Comparison of ENCODE assay signal across 8 cellular contexts in genomic region chr12:92929957-92930356, GRCh38. TPM values are rescaled to one million over a fixed set of nuclear protein-coding genes. Genes with fewer than 3 reads are reported as not detected.
A peak's percentile ranks its signal among the peaks of the same experiment; 100 is the strongest.
DNase-seq lines count a peak whose midpoint lies in the region; ATAC-seq, FAIRE-seq and TF ChIP-seq lines count a peak whose summit lies in the region.

No MANE protein-coding gene starts in this region.

- no peak for TF ChIP-seq POLR2A in H1 (IDR thresholded peaks at IDR 0.05; ENCODE audit: control extremely low read depth in 1 of 2, low read depth in 2 of 2, low read length in 2 of 2)

- no peaks in the 10 kb centered on the region for H3K36me3 ChIP-seq in CD4-positive, alpha-beta memory T cell (ENCODE audit: insufficient read depth, low read length)
- H3K36me3 ChIP-seq in H1 (ENCODE audit: control insufficient read depth in 2 of 4, insufficient read depth in 4 of 4, low read length in 3 of 4) (no peaks in the 10 kb centered on the region), neutrophil (no peaks in the 10 kb centered on the region)

- no peak overlapping the region for H2AK5ac ChIP-seq in H1 (ENCODE audit: low read depth, low read length)

- no peak overlapping the region for H3K23ac ChIP-seq in H1 (ENCODE audit: insufficient read length)

- H3K9ac ChIP-seq in H1 (replicated peaks in 1 of 4; ENCODE audit: extremely low read depth in 1 of 4, low read depth in 3 of 4, low read length in 3 of 4), result peak overlapping the region in 1 of 4 experiments; percentile 66; a peak in 1 of 7 replicates

- H3K27ac ChIP-seq in CD4-positive, alpha-beta memory T cell (ENCODE audit: low read depth, low read length), result peak overlapping the region; percentile 90
- H3K27ac ChIP-seq in H1 (ENCODE audit: low read depth, low read length) (peak overlapping the region; percentile 90; the same call in 1 of the 2 replicates), neutrophil (peak overlapping the region; percentile 94)

- H3K23me2 ChIP-seq in H1 (ENCODE audit: low read depth, low read length), result peaks cover 3% of the 10 kb centered on the region

- H4K91ac ChIP-seq in H1 (replicated peaks; ENCODE audit: insufficient read length, low read length), result no peak overlapping the region

- H2BK20ac ChIP-seq in H1 (ENCODE audit: low read length), result no peak overlapping the region

- peak overlapping the region; percentile 57 to 59 for H3K4me3 ChIP-seq in CD4-positive, alpha-beta memory T cell (ENCODE audit: low read length in 2 of 2)
- H3K4me3 ChIP-seq in H1 (ENCODE audit: extremely low read depth in 1 of 4, insufficient read depth in 2 of 4, low read depth in 3 of 4, low read length in 4 of 4) (peak overlapping the region; percentile 48 to 64 (median 56); a peak in 6 of 8 replicates), neutrophil (ENCODE audit: low read depth in 1 of 2, low read length in 1 of 2) (peak overlapping the region; percentile 92 to 95)

- no peak for TF ChIP-seq RAD21 in H1 (IDR thresholded peaks at IDR 0.05 in 1 of 2, conservative IDR thresholded peaks at IDR 0.05 in 1 of 2; ENCODE audit: low read depth in 2 of 2, low read length in 2 of 2)

- TF ChIP-seq CTCF in H1 (IDR thresholded peaks at IDR 0.05; ENCODE audit: control extremely low read depth in 1 of 3, insufficient read depth in 1 of 3, low read depth in 1 of 3, low read length in 3 of 3) (no peak), neutrophil (IDR thresholded peaks at IDR 0.05) (no peak), D721Med (IDR thresholded peaks at IDR 0.05; ENCODE audit: insufficient read depth, missing control alignments) (no peak)

- TF ChIP-seq EP300 in H1 (IDR thresholded peaks at IDR 0.05; ENCODE audit: borderline replicate concordance in 1 of 2, low read depth in 2 of 2, low read length in 2 of 2), result no peak

- H4K8ac ChIP-seq in H1 (ENCODE audit: extremely low read depth, insufficient read depth, low read length), result no peak overlapping the region

- H3K79me1 ChIP-seq in H1 (ENCODE audit: low read depth, low read length), result peaks cover 2% of the 10 kb centered on the region

- no peak overlapping the region for H3K14ac ChIP-seq in H1 (ENCODE audit: insufficient read length)

- no peaks in the 10 kb centered on the region for H3K9me3 ChIP-seq in CD4-positive, alpha-beta memory T cell (ENCODE audit: control insufficient read depth in 1 of 2, low read length in 2 of 2)
- H3K9me3 ChIP-seq in H1 (ENCODE audit: insufficient read depth in 2 of 2, low read depth in 1 of 2, low read length in 1 of 2) (no peaks in the 10 kb centered on the region), neutrophil (no peaks in the 10 kb centered on the region)

- peak overlapping the region; percentile 16 for H4K5ac ChIP-seq in H1 (ENCODE audit: insufficient read length, low read depth, low read length)

- H2BK15ac ChIP-seq in H1 (ENCODE audit: low read length), result no peak overlapping the region

- peaks cover 28% of the 10 kb centered on the region for H3K4me1 ChIP-seq in CD4-positive, alpha-beta memory T cell (ENCODE audit: insufficient read depth, low read length)
- H3K4me1 ChIP-seq in H1 (replicated peaks in 1 of 4; ENCODE audit: control insufficient read depth in 3 of 4, insufficient read depth in 4 of 4, low read length in 3 of 4) (peaks cover 0 to 21% (median 7%) of the 10 kb centered on the region in 4 experiments; a peak in 5 of 7 replicates), neutrophil (ENCODE audit: control insufficient read depth in 1 of 2, insufficient read depth in 1 of 2, low read depth in 1 of 2, low read length in 1 of 2) (peaks cover 24 to 30% of the 10 kb centered on the region in 2 experiments)

- H3K4me1 Mint-ChIP-seq in CD4-positive, alpha-beta memory T cell, result peaks cover 19 to 33% (median 29%) of the 10 kb centered on the region in 4 donors

- H3K36me3 Mint-ChIP-seq in CD4-positive, alpha-beta memory T cell, result peaks cover 0 to 5% of the 10 kb centered on the region in 2 donors

- H2BK12ac ChIP-seq in H1 (ENCODE audit: low read depth, low read length), result no peak overlapping the region

- peaks cover 0 to 25% of the 10 kb centered on the region in 2 experiments; a peak in 2 of 4 replicates for H3K79me2 ChIP-seq in H1 (ENCODE audit: control insufficient read depth in 1 of 2, insufficient read depth in 2 of 2, low read length in 2 of 2)

- H3K4me2 ChIP-seq in H1 (ENCODE audit: insufficient read depth in 1 of 2, low read depth in 2 of 2, low read length in 2 of 2), result peak overlapping the region; percentile 68 to 71

- H2AFZ ChIP-seq in H1 (ENCODE audit: low read length), result no peak overlapping the region

- intact Hi-C loops in CD4-positive, alpha-beta memory T cell (cut with micrococcal nuclease), result loop anchor here (1.0 to 5.0 kb wide), 8 partner anchors 68 to 1532 kb away; partner anchors contain the start of genes CRADD, NUDT4 and UBE2N

- peak overlapping the region; percentile 87 to 94 (median 92) for H3K4me3 Mint-ChIP-seq in CD4-positive, alpha-beta memory T cell

- CTCF ChIA-PET in CD4-positive, alpha-beta memory T cell (lab: Charles Lee; ENCODE audit: partially characterized antibody), result interaction anchor here (0.7 to 2.5 kb wide), 5 partner anchors 8 to 1172 kb away, joined by 3 to 10 read pairs (median 3); no protein-coding TSS in a partner anchor
- CTCF ChIA-PET in H1 (lab: Charles Lee; ENCODE audit: partially characterized antibody), result interaction anchor here (0.6 to 2.6 kb wide), 4 partner anchors 14 to 144 kb away, joined by 3 to 6 read pairs (median 4); no protein-coding TSS in a partner anchor

- WGBS in H1 (ENCODE audit: extremely low coverage in 1 of 2, insufficient coverage in 1 of 2, insufficient read length in 1 of 2, insufficient replicate concordance in 2 of 2, low coverage in 1 of 2, low lambda C conversion rate in 2 of 2, missing lambda C conversion rate in 1 of 2), 2 experiments, result 44% methylated on average over 9 of the region's 9 CpGs; no CpG with 5 or more reads in 1 of the 2 experiments

- H3K56ac ChIP-seq in H1 (replicated peaks; ENCODE audit: insufficient read length, low read depth, low read length), result no peak overlapping the region

- FAIRE-seq in H1 (lab: Jason Lieb, UNC), result no peak
- no peak for FAIRE-seq in D721Med (lab: Jason Lieb, UNC)

- H3K4ac ChIP-seq in H1 (replicated peaks; ENCODE audit: insufficient read length, low read depth, low read length), result no peak overlapping the region

- H3K27me3 ChIP-seq in CD4-positive, alpha-beta memory T cell (ENCODE audit: insufficient read depth, low read length), result no peaks in the 10 kb centered on the region
- no peaks in the 10 kb centered on the region for H3K27me3 ChIP-seq in H1 (replicated peaks in 1 of 4; ENCODE audit: control insufficient read depth in 3 of 4, extremely low read depth in 1 of 4, insufficient read depth in 3 of 4, low read length in 3 of 4)
- H3K27me3 ChIP-seq in neutrophil, result no peaks in the 10 kb centered on the region

- peak overlapping the region; percentile 87 to 98 (median 95) for H3K27ac Mint-ChIP-seq in CD4-positive, alpha-beta memory T cell

- H3K18ac ChIP-seq in H1 (ENCODE audit: extremely low read depth, low read length), result no peak overlapping the region

- H3K9me3 Mint-ChIP-seq in CD4-positive, alpha-beta memory T cell, result no peaks in the 10 kb centered on the region

- ATAC-seq in HG03095 (IDR thresholded peaks at IDR 0.05; ENCODE audit: unreplicated experiment), result no peak

- H2BK5ac ChIP-seq in H1 (ENCODE audit: low read depth, low read length), result no peak overlapping the region

- no peaks in the 10 kb centered on the region for H3K27me3 Mint-ChIP-seq in CD4-positive, alpha-beta memory T cell

- peaks cover 0 to 2% of the 10 kb centered on the region in 2 experiments for H4K20me1 ChIP-seq in H1 (replicated peaks in 1 of 2; ENCODE audit: control insufficient read depth in 1 of 2, insufficient read depth in 2 of 2, low read length in 2 of 2)

- POLR2A ChIA-PET in CD4-positive, alpha-beta memory T cell (lab: Charles Lee; ENCODE audit: partially characterized antibody), result interaction anchor here (0.8 to 4.1 kb wide), 14 partner anchors 19 to 1278 kb away, joined by 3 to 36 read pairs (median 6); partner anchors contain the start of genes BTG1, NUDT4 and UBE2N
- POLR2A ChIA-PET in H1 (lab: Charles Lee; ENCODE audit: partially characterized antibody), result interaction anchor here (0.6 to 2.0 kb wide), 2 partner anchors 8 to 13 kb away, joined by 3 to 6 read pairs; no protein-coding TSS in a partner anchor

- H2BK120ac ChIP-seq in H1 (replicated peaks; ENCODE audit: low read depth, low read length), result no peak overlapping the region

- DNase-seq in CD4-positive, alpha-beta memory T cell, result no peak
- peak; percentile 47 for DNase-seq in NCI-H69 (lab: John Stamatoyannopoulos, UW)
- DNase-seq in H1 (ENCODE audit: low read depth in 1 of 2, low spot score in 2 of 2), result no peak
- DNase-seq in GF-D8 (lab: John Stamatoyannopoulos, UW), result no peak
- DNase-seq in D721Med (ENCODE audit: insufficient read length, low spot score), result no peak
- no peak for DNase-seq in ecto neural progenitor cell (ENCODE audit: low spot score)

TF ChIP-seq in H1, 55 proteins besides CTCF, POLR2A, EP300 and RAD21 (continues in another document):
- no peak for TF ChIP-seq TCF12 (IDR thresholded peaks at IDR 0.05; ENCODE audit: low read depth, low read length)
- TF ChIP-seq CTBP2 (IDR thresholded peaks at IDR 0.05; ENCODE audit: borderline replicate concordance, insufficient read depth, insufficient read length, low read length), result no peak
- TF ChIP-seq POLR2AphosphoS5 (IDR thresholded peaks at IDR 0.05; ENCODE audit: low read depth, low read length), result no peak
- no peak for TF ChIP-seq JUND (IDR thresholded peaks at IDR 0.05; ENCODE audit: low read length)
- TF ChIP-seq YY1 (IDR thresholded peaks at IDR 0.05; ENCODE audit: low read depth, low read length), result no peak
- no peak for TF ChIP-seq SP4 (IDR thresholded peaks at IDR 0.05; ENCODE audit: low read length)
- TF ChIP-seq KDM5A (IDR thresholded peaks at IDR 0.05; ENCODE audit: low read length), result no peak
- TF ChIP-seq BACH1 (IDR thresholded peaks at IDR 0.05; ENCODE audit: low read length), result no peak
- no peak for TF ChIP-seq ATF3 (IDR thresholded peaks at IDR 0.05; ENCODE audit: insufficient read depth, low read depth, low read length)

RNA-seq across cellular contexts. Expression of gene EEA1, which starts 0.9 kb away (rescaled TPM):
- total RNA-seq in CD4-positive, alpha-beta memory T cell, result 10 to 100 TPM; 16.1 to 16.4 TPM
- 10 to 100 TPM in 1 of 2 donors, 1 to 10 TPM in 1; 2.8 to 16.2 TPM for polyA plus RNA-seq in CD4-positive, alpha-beta memory T cell
- total RNA-seq in H1 (2021; fragmentation: NEBNext Ultra II Directional; extraction: Animal tissue kit (Norgen Biotek cat#: 25700)), result 16.5 and 18.8 TPM in 2 replicates
- 0.50 and 1.0 TPM in 2 replicates for polyA plus RNA-seq in H1 (2011; rRNA removed)
- polyA plus RNA-seq in H1 (2011; cell fraction: cytosol; rRNA removed), result 1.6 TPM
- 1.4 TPM for polyA plus RNA-seq in H1 (2011; cell fraction: nucleus; rRNA removed)
- polyA plus RNA-seq in H1 (2012, experiment 1 of 2), result 3.4 to 8.7 TPM (median 4.2 TPM) in 4 replicates
- polyA plus RNA-seq in H1 (2012, experiment 2 of 2), result 0.20 TPM
- polyA plus RNA-seq in H1 (2013, experiment 1 of 2), result 11.8 TPM
- 12.6 TPM for polyA plus RNA-seq in H1 (2013, experiment 2 of 2)
- 1.5 and 5.1 TPM in 2 replicates for polyA minus RNA-seq in H1 (2011; rRNA and poly(A)+ RNA removed)
- 6.6 TPM for polyA minus RNA-seq in H1 (2011; cell fraction: cytosol; rRNA and poly(A)+ RNA removed)
- 13.9 TPM for polyA minus RNA-seq in H1 (2011; cell fraction: nucleus; rRNA and poly(A)+ RNA removed)
